8 cellular contexts compared by ENCODE assay signal in the genomic region with DNA sequence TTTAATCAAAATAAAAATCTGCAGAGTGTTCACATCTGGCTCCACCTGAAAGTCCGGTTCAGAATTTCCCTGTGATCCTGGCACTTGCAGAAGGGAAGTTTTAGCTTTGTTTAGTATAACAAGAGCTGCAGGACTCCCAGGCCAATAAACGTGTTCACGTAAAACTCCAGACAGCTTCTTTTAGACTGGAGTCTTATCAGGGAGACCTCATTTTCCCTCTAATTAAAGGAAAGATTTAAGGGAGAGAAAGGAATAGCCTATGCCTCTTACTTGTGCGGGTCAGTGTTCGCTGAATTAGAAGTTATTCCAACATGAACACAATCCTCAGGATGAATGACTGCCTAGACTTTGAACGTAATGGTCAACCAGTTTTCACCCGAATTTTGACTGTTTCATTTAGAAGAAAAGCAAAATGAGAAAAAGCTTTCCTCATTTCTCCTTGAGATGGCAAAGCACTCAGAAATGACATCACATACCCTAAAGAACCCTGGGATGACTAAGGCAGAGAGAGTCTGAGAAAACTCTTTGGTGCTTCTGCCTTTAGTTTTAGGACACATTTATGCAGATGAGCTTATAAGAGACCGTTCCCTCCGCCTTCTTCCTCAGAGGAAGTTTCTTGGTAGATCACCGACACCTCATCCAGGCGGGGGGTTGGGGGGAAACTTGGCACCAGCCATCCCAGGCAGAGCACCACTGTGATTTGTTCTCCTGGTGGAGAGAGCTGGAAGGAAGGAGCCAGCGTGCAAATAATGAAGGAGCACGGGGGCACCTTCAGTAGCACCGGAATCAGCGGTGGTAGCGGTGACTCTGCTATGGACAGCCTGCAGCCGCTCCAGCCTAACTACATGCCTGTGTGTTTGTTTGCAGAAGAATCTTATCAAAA.
DNase-seq lines count a peak whose midpoint lies in the region; ATAC-seq, FAIRE-seq and TF ChIP-seq lines count a peak whose summit lies in the region.

No MANE protein-coding gene starts in this region.

- H3K9me3 ChIP-seq in kidney (ENCODE audit: control insufficient read depth in 1 of 2, low read length in 2 of 2) = no peaks in the 10 kb centered on the region

- peaks cover 0 to 7% of the 10 kb centered on the region in 2 donors for H3K4me1 ChIP-seq in kidney (ENCODE audit: control insufficient read depth in 1 of 2, insufficient read depth in 1 of 2, low read depth in 1 of 2, low read length in 2 of 2)

- no peak for FAIRE-seq in kidney (lab: Jason Lieb, UNC)

- no peaks in the 10 kb centered on the region for H3K27me3 Mint-ChIP-seq in chondrocyte (ENCODE audit: low read depth)

- H3K36me3 Mint-ChIP-seq in chondrocyte (ENCODE audit: low read depth) = no peaks in the 10 kb centered on the region

- ATAC-seq in HG02798 (IDR thresholded peaks at IDR 0.05; ENCODE audit: poor library complexity, unreplicated experiment) (peak; percentile 24), GM21526 (IDR thresholded peaks at IDR 0.05; ENCODE audit: low FRiP score, unreplicated experiment) (no peak)

- H3K4me3 Mint-ChIP-seq in chondrocyte (ENCODE audit: unreplicated experiment) = peak overlapping the region; percentile 78

- DNase-seq in GM04503 (ENCODE audit: low read depth) (peak; percentile 78), T-helper 2 cell (peak; percentile 15 to 70 (median 21)), chondrocyte (ENCODE audit: low spot score) (peak; percentile 65), kidney (peak; percentile 85), NCI-H524 (lab: John Stamatoyannopoulos, UW) (no peak)
- DNase-seq in stimulated activated CD4-positive, alpha-beta T cell treated with anti-CD3 and anti-CD28 coated beads, Interleukin-15, amount 100 ng/mL, for 24 hours = peak; percentile 64

- H3K9ac ChIP-seq in kidney (ENCODE audit: low read length in 2 of 2) = peak overlapping the region; percentile 35 to 59

- H3K4me3 ChIP-seq in kidney (ENCODE audit: low read length in 2 of 2) = peak overlapping the region; percentile 61 to 72

- TF ChIP-seq CTCF in chondrocyte (IDR thresholded peaks at IDR 0.05) (peak; percentile 63), kidney (IDR thresholded peaks at IDR 0.05; ENCODE audit: borderline replicate concordance, extremely low read depth, insufficient read depth) (no peak)

- intact Hi-C loops in kidney (cut with DNase I) = no loop called here

- H3K27ac ChIP-seq in kidney (ENCODE audit: low read depth in 2 of 2, low read length in 2 of 2) = peak overlapping the region; percentile 59 to 86

- H3K27ac Mint-ChIP-seq in chondrocyte (ENCODE audit: unreplicated experiment) = peak overlapping the region; percentile 92

- H3K36me3 ChIP-seq in kidney (ENCODE audit: control insufficient read depth in 1 of 2, insufficient read depth in 2 of 2, low read length in 2 of 2) = no peaks in the 10 kb centered on the region

- peaks cover 36% of the 10 kb centered on the region for H3K4me1 Mint-ChIP-seq in chondrocyte (ENCODE audit: low read depth)

- no peaks in the 10 kb centered on the region for H3K9me3 Mint-ChIP-seq in chondrocyte (ENCODE audit: low read depth)

Comparison
In these comparisons a context has a peak if more than half of its experiments do, and no peak if none do; other contexts are left out.
1. DNase-seq: peak in GM04503 (single experiment), T-helper 2 cell (5 of 5), chondrocyte (single experiment), kidney (single experiment) and stimulated activated CD4-positive, alpha-beta T cell treated with anti-CD3 and anti-CD28 coated beads, Interleukin-15, amount 100 ng/mL, for 24 hours (single experiment); none in NCI-H524 (0 of 2).